ENCODE assay signal across 12 cellular contexts in genomic region chr6:107730683-107731314, GRCh38.
DNase-seq lines count a peak whose midpoint lies in the region; ATAC-seq, FAIRE-seq and TF ChIP-seq lines count a peak whose summit lies in the region.
"Had no signal": no experiment of that assay in that cellular context is flagged by ENCODE, and none has a peak within 500 bp of the region (broad histone marks: within the 10 kb centered on the region; RNA-seq: fewer than 3 reads in every experiment).

No MANE protein-coding gene starts in this region.

- TF ChIP-seq CTCF in spleen (IDR thresholded peaks at IDR 0.05 in 8 of 11, conservative IDR thresholded peaks at IDR 0.05 in 3 of 11) (no peak), kidney (IDR thresholded peaks at IDR 0.05; ENCODE audit: borderline replicate concordance, extremely low read depth, insufficient read depth) (no peak)

- peaks cover 4 to 87% (median 27%) of the 10 kb centered on the region in 6 donors for H3K4me1 ChIP-seq in spleen
- H3K4me1 ChIP-seq in kidney (ENCODE audit: control insufficient read depth in 1 of 2, insufficient read depth in 1 of 2, low read depth in 1 of 2, low read length in 2 of 2): no peaks in the 10 kb centered on the region
- H3K4me1 ChIP-seq: gastroesophageal sphincter had no signal

- no peak for TF ChIP-seq POLR2A in spleen (IDR thresholded peaks at IDR 0.05)

- H3K27ac ChIP-seq in spleen (peak overlapping the region in 5 of 8 donors; percentile 12 to 84 (median 62)), kidney (ENCODE audit: low read depth in 2 of 2, low read length in 2 of 2) (no peak overlapping the region)
- H3K27ac ChIP-seq: gastroesophageal sphincter had no signal

- POLR2A ChIA-PET in activated CD4-positive, alpha-beta T cell treated with anti-CD3 and anti-CD28 coated beads, Interleukin-2, amount 10 ng/mL, durations not matched to agents 7 days and 5 days (lab: Charles Lee): no interaction called here

- no peak for FAIRE-seq in kidney (lab: Jason Lieb, UNC)
- FAIRE-seq: astrocyte had no signal

- peak overlapping the region; percentile 92 for H3K27ac Mint-ChIP-seq in activated CD4-positive, alpha-beta T cell treated with anti-CD3 and anti-CD28 coated beads, Interleukin-2, amount 10 ng/mL, durations not matched to agents 7 days and 5 days
- peak overlapping the region; percentile 95 for H3K27ac Mint-ChIP-seq in T-helper 17 cell

- DNase-seq in activated CD4-positive, alpha-beta T cell treated with anti-CD3 and anti-CD28 coated beads, Interleukin-2, amount 10 ng/mL, durations not matched to agents 7 days and 5 days: no peak
- DNase-seq in activated CD4-positive, alpha-beta T cell treated with anti-CD3 and anti-CD28 coated beads, Interleukin-2, amount 50 U/mL, for 1 hour: no peak
- DNase-seq in T-helper 17 cell (no peak), spleen (no peak), kidney (no peak)
- DNase-seq: DMS153, NCI-H2081 treated with DMSO at 0.1 percent for 48 hours had no signal

- CTCF ChIA-PET in activated CD4-positive, alpha-beta T cell treated with anti-CD3 and anti-CD28 coated beads, Interleukin-2, amount 10 ng/mL, durations not matched to agents 7 days and 5 days (lab: Charles Lee): interaction anchor here (0.7 to 2.9 kb wide), 4 partner anchors 10 to 118 kb away, joined by 3 to 9 read pairs (median 6); no protein-coding TSS in a partner anchor

- no peaks in the 10 kb centered on the region for H3K27me3 Mint-ChIP-seq in activated CD4-positive, alpha-beta T cell treated with anti-CD3 and anti-CD28 coated beads, Interleukin-2, amount 10 ng/mL, durations not matched to agents 7 days and 5 days
- no peaks in the 10 kb centered on the region for H3K27me3 Mint-ChIP-seq in T-helper 17 cell

- H3K4me3 ChIP-seq in spleen: peak overlapping the region; percentile 15 to 67 (median 30)
- no peak overlapping the region for H3K4me3 ChIP-seq in kidney (ENCODE audit: low read length in 2 of 2)

- no peaks in the 10 kb centered on the region for H3K27me3 ChIP-seq in spleen (replicated peaks in 1 of 7)

- H3K9me3 Mint-ChIP-seq in activated CD4-positive, alpha-beta T cell treated with anti-CD3 and anti-CD28 coated beads, Interleukin-2, amount 10 ng/mL, durations not matched to agents 7 days and 5 days: no peaks in the 10 kb centered on the region

- H3K36me3 ChIP-seq in spleen (no peaks in the 10 kb centered on the region), kidney (ENCODE audit: control insufficient read depth in 1 of 2, insufficient read depth in 2 of 2, low read length in 2 of 2) (no peaks in the 10 kb centered on the region)
- H3K36me3 ChIP-seq: gastroesophageal sphincter had no signal

- peaks cover 46% of the 10 kb centered on the region for H3K36me3 Mint-ChIP-seq in activated CD4-positive, alpha-beta T cell treated with anti-CD3 and anti-CD28 coated beads, Interleukin-2, amount 10 ng/mL, durations not matched to agents 7 days and 5 days (ENCODE audit: low read depth)
- H3K36me3 Mint-ChIP-seq in T-helper 17 cell (ENCODE audit: low read depth): peaks cover 2% of the 10 kb centered on the region

- ATAC-seq in T-helper 17 cell (no peak), esophagus mucosa (peak; percentile 13), GM21723 (IDR thresholded peaks at IDR 0.05; ENCODE audit: unreplicated experiment) (no peak), GM21390 (IDR thresholded peaks at IDR 0.05; ENCODE audit: unreplicated experiment) (no peak)
- ATAC-seq: gastroesophageal sphincter had no signal

- no peaks in the 10 kb centered on the region for H3K9me3 ChIP-seq in T-helper 17 cell (ENCODE audit: control insufficient read depth, low read length, poor library complexity, severe bottlenecking)
- H3K9me3 ChIP-seq in spleen: no peaks in the 10 kb centered on the region
- no peaks in the 10 kb centered on the region for H3K9me3 ChIP-seq in kidney (ENCODE audit: control insufficient read depth in 1 of 2, low read length in 2 of 2)
- H3K9me3 ChIP-seq: gastroesophageal sphincter had no signal

- H3K4me1 Mint-ChIP-seq in activated CD4-positive, alpha-beta T cell treated with anti-CD3 and anti-CD28 coated beads, Interleukin-2, amount 10 ng/mL, durations not matched to agents 7 days and 5 days: peaks cover 87% of the 10 kb centered on the region
- H3K4me1 Mint-ChIP-seq in T-helper 17 cell: peaks cover 57% of the 10 kb centered on the region

- peak overlapping the region; percentile 89 for H3K4me3 Mint-ChIP-seq in activated CD4-positive, alpha-beta T cell treated with anti-CD3 and anti-CD28 coated beads, Interleukin-2, amount 10 ng/mL, durations not matched to agents 7 days and 5 days
- H3K4me3 Mint-ChIP-seq in T-helper 17 cell: peak overlapping the region; percentile 97

- H3K9ac ChIP-seq in kidney (ENCODE audit: low read length in 2 of 2): no peak overlapping the region

- 55 to 63% (median 62%) methylated on average over 7 of the region's 7 CpGs for WGBS in spleen, 5 donors

- intact Hi-C loops in spleen (cut with DNase I; ENCODE audit: low total_unique reads): no loop called here
- intact Hi-C loops in kidney (cut with DNase I): no loop called here

Comparison
In these comparisons a context has a peak if more than half of its experiments do, and no peak if none do; other contexts are left out.
1. H3K27ac ChIP-seq: peak in spleen (5 of 8); none in kidney (0 of 2).
2. H3K4me3 ChIP-seq: peak in spleen (8 of 8); none in kidney (0 of 2).